In genomic region chr1:101250219-101250618, GRCh38 we compare ENCODE assay signal across 18 cellular contexts. TPM values are rescaled to one million over a fixed set of nuclear protein-coding genes. Genes with fewer than 3 reads are reported as not detected.
A peak's percentile ranks its signal among the peaks of the same experiment; 100 is the strongest.
DNase-seq lines count a peak whose midpoint lies in the region; ATAC-seq and TF ChIP-seq lines count a peak whose summit lies in the region.
"Had no signal": no experiment of that assay in that cellular context is flagged by ENCODE, and none has a peak within 500 bp of the region (broad histone marks: within the 10 kb centered on the region; RNA-seq: fewer than 3 reads in every experiment).

No MANE protein-coding gene starts in this region.

- no peak overlapping the region for H3K4me3 Mint-ChIP-seq in CD8-positive, alpha-beta memory T cell
- H3K4me3 Mint-ChIP-seq in naive thymus-derived CD4-positive, alpha-beta T cell: peak overlapping the region in 3 of 10 donors; percentile 13 to 19 (median 15)
- H3K4me3 Mint-ChIP-seq: CD8-positive, alpha-beta T cell had no signal

- peaks cover 50% of the 10 kb centered on the region for H3K4me1 ChIP-seq in BLaER1
- peaks cover 58% of the 10 kb centered on the region for H3K4me1 ChIP-seq in CD8-positive, alpha-beta memory T cell (ENCODE audit: insufficient read depth, low read length)
- peaks cover 8 to 41% of the 10 kb centered on the region in 2 donors for H3K4me1 ChIP-seq in naive thymus-derived CD4-positive, alpha-beta T cell (ENCODE audit: control insufficient read depth in 2 of 2, insufficient read depth in 2 of 2, low read length in 2 of 2)
- peaks cover 0 to 8% (median 0%) of the 10 kb centered on the region in 4 donors for H3K4me1 ChIP-seq in transverse colon

- in situ Hi-C loops in transverse colon (cut with MboI; ENCODE audit: low pct_ligation_motif_present in 1 of 4, low pct_unique_long_range_greater_than_20kb in 1 of 4, low sequenced_read_pairs in 3 of 4): no loop called here

- H3K9me3 ChIP-seq in BLaER1 (no peaks in the 10 kb centered on the region), SU-DHL-6 (ENCODE audit: insufficient read depth, low read length) (no peaks in the 10 kb centered on the region), transverse colon (no peaks in the 10 kb centered on the region)
- H3K9me3 ChIP-seq in CD8-positive, alpha-beta memory T cell (ENCODE audit: low read length): no peaks in the 10 kb centered on the region
- H3K9me3 ChIP-seq in naive thymus-derived CD4-positive, alpha-beta T cell (ENCODE audit: control insufficient read depth in 2 of 3, low read length in 3 of 3): no peaks in the 10 kb centered on the region

- intact Hi-C loops in naive thymus-derived CD4-positive, alpha-beta T cell (cut with micrococcal nuclease): loop anchor here in 1 of 2 donors (2.0 kb wide), 1 partner anchor 15 kb away; no protein-coding TSS in a partner anchor
- intact Hi-C loops in transverse colon (cut with DNase I; ENCODE audit: low total_unique reads): no loop called here

- H3K27me3 ChIP-seq in BLaER1: no peaks in the 10 kb centered on the region
- H3K27me3 ChIP-seq in CD8-positive, alpha-beta memory T cell (ENCODE audit: insufficient read depth, low read length, poor library complexity, severe bottlenecking): no peaks in the 10 kb centered on the region
- no peaks in the 10 kb centered on the region for H3K27me3 ChIP-seq in SU-DHL-6 (ENCODE audit: low read length)
- H3K27me3 ChIP-seq in naive thymus-derived CD4-positive, alpha-beta T cell (ENCODE audit: control insufficient read depth in 2 of 2, insufficient read depth in 2 of 2, low read length in 2 of 2): no peaks in the 10 kb centered on the region
- H3K27me3 ChIP-seq in transverse colon: peaks cover 14% of the 10 kb centered on the region

- H2AFZ ChIP-seq in SU-DHL-6 (ENCODE audit: low read depth, low read length, severe bottlenecking): no peak overlapping the region

- 74 to 87% methylated on average over 3 of the region's 3 CpGs for WGBS in transverse colon (ENCODE audit: low coverage in 1 of 2), 2 donors

- no peaks in the 10 kb centered on the region for H3K9me2 ChIP-seq in SU-DHL-6 (replicated peaks; ENCODE audit: insufficient read depth, low read length)

- H3K4me2 ChIP-seq in BLaER1 (peak overlapping the region; percentile 38), SU-DHL-6 (ENCODE audit: low read depth, low read length, poor library complexity, severe bottlenecking) (peak overlapping the region; percentile 50)
- H3K4me2 ChIP-seq: KMS-11 had no signal

- H3K27ac Mint-ChIP-seq in CD8-positive, alpha-beta memory T cell: peak overlapping the region in 5 of 8 donors; percentile 9 to 81 (median 47)
- peak overlapping the region in 6 of 9 donors; percentile 32 to 62 (median 52) for H3K27ac Mint-ChIP-seq in naive thymus-derived CD4-positive, alpha-beta T cell
- H3K27ac Mint-ChIP-seq: CD8-positive, alpha-beta T cell had no signal

- peaks cover 49 to 63% (median 61%) of the 10 kb centered on the region in 3 donors for H3K4me1 Mint-ChIP-seq in CD8-positive, alpha-beta memory T cell
- peaks cover 19 to 78% (median 67%) of the 10 kb centered on the region in 7 donors for H3K4me1 Mint-ChIP-seq in naive thymus-derived CD4-positive, alpha-beta T cell

- H3K9ac ChIP-seq in BLaER1 (no peak overlapping the region), SU-DHL-6 (ENCODE audit: low read length) (no peak overlapping the region)
- H3K9ac ChIP-seq: KMS-11 had no signal

- ATAC-seq in naive thymus-derived CD4-positive, alpha-beta T cell: no peak
- ATAC-seq: CD8-positive, alpha-beta T cell; HepG2 had no signal

- POLR2A ChIA-PET in CD8-positive, alpha-beta memory T cell (lab: Charles Lee): no interaction called here
- POLR2A ChIA-PET in naive thymus-derived CD4-positive, alpha-beta T cell (lab: Charles Lee): interaction anchor here (0.6 to 23.6 kb wide), 6 partner anchors 10 to 296 kb away, joined by 3 to 633 read pairs (median 19); partner anchors contain the start of gene S1PR1

- H3K27ac ChIP-seq in BLaER1 (no peak overlapping the region), SU-DHL-6 (ENCODE audit: low read depth, low read length) (peak overlapping the region; percentile 29), transverse colon (no peak overlapping the region)
- H3K27ac ChIP-seq in CD8-positive, alpha-beta memory T cell (ENCODE audit: low read depth, low read length): no peak overlapping the region
- no peak overlapping the region for H3K27ac ChIP-seq in naive thymus-derived CD4-positive, alpha-beta T cell (ENCODE audit: low read depth, low read length)
- H3K27ac ChIP-seq: KMS-11 had no signal

- H3K27me3 Mint-ChIP-seq in CD8-positive, alpha-beta memory T cell: no peaks in the 10 kb centered on the region
- no peaks in the 10 kb centered on the region for H3K27me3 Mint-ChIP-seq in naive thymus-derived CD4-positive, alpha-beta T cell

- peaks cover 0 to 2% (median 0%) of the 10 kb centered on the region in 3 donors for H3K36me3 Mint-ChIP-seq in CD8-positive, alpha-beta memory T cell
- peaks cover 0 to 2% (median 0%) of the 10 kb centered on the region in 5 donors for H3K36me3 Mint-ChIP-seq in naive thymus-derived CD4-positive, alpha-beta T cell

- no peak for TF ChIP-seq EP300 in transverse colon (IDR thresholded peaks at IDR 0.05; ENCODE audit: low read depth)

- H3F3A ChIP-seq in SU-DHL-6 (ENCODE audit: insufficient read depth): peaks cover 30% of the 10 kb centered on the region

- no peak for DNase-seq in CD8-positive, alpha-beta memory T cell
- DNase-seq in naive thymus-derived CD4-positive, alpha-beta T cell: no peak
- DNase-seq in transverse colon (no peak), GM20000 (ENCODE audit: low spot score) (no peak)
- DNase-seq in effector CD8-positive, alpha-beta T cell (lab: John Stamatoyannopoulos, UW): no peak
- DNase-seq: ACHN; CD8-positive, alpha-beta T cell; DND-41; GDM1; NCI-H1092 treated with DMSO at 0.1 percent for 48 hours; NCI-H1694; NCI-H526; RPMI8226; SIG-M5 had no signal

- no peak overlapping the region for H3K4me3 ChIP-seq in BLaER1
- H3K4me3 ChIP-seq in CD8-positive, alpha-beta memory T cell (ENCODE audit: low read length): no peak overlapping the region
- no peak overlapping the region for H3K4me3 ChIP-seq in SU-DHL-6 (ENCODE audit: insufficient read depth, low read length, poor library complexity, severe bottlenecking)
- no peak overlapping the region for H3K4me3 ChIP-seq in naive thymus-derived CD4-positive, alpha-beta T cell (ENCODE audit: low read length)
- H3K4me3 ChIP-seq in transverse colon: no peak overlapping the region

- TF ChIP-seq POLR2A in transverse colon (IDR thresholded peaks at IDR 0.05): no peak

- H3K9me3 Mint-ChIP-seq in CD8-positive, alpha-beta memory T cell: no peaks in the 10 kb centered on the region
- H3K9me3 Mint-ChIP-seq in naive thymus-derived CD4-positive, alpha-beta T cell: peaks cover 0 to 2% (median 0%) of the 10 kb centered on the region in 11 donors
- H3K9me3 Mint-ChIP-seq: CD8-positive, alpha-beta T cell had no signal

- CTCF ChIA-PET in CD8-positive, alpha-beta memory T cell (lab: Charles Lee): interaction anchor here (1.1 to 3.9 kb wide), 2 partner anchors 10 to 44 kb away, joined by 3 to 43 read pairs; no protein-coding TSS in a partner anchor
- CTCF ChIA-PET in naive thymus-derived CD4-positive, alpha-beta T cell (lab: Charles Lee): interaction anchor here (1.3 to 4.1 kb wide), 3 partner anchors 11 to 36 kb away, joined by 4 to 42 read pairs (median 14); no protein-coding TSS in a partner anchor

- no peaks in the 10 kb centered on the region for H3K36me3 ChIP-seq in BLaER1
- H3K36me3 ChIP-seq in CD8-positive, alpha-beta memory T cell (ENCODE audit: insufficient read depth, low read length): no peaks in the 10 kb centered on the region
- no peaks in the 10 kb centered on the region for H3K36me3 ChIP-seq in SU-DHL-6 (ENCODE audit: low read length)
- no peaks in the 10 kb centered on the region for H3K36me3 ChIP-seq in naive thymus-derived CD4-positive, alpha-beta T cell (ENCODE audit: control insufficient read depth in 2 of 3, insufficient read depth in 3 of 3, low read length in 3 of 3)
- H3K36me3 ChIP-seq in transverse colon: no peaks in the 10 kb centered on the region

- H3K79me2 ChIP-seq in SU-DHL-6 (ENCODE audit: insufficient read depth, low read length): no peaks in the 10 kb centered on the region

- H4K20me1 ChIP-seq in BLaER1 (no peaks in the 10 kb centered on the region), SU-DHL-6 (ENCODE audit: low read depth, low read length) (no peaks in the 10 kb centered on the region)

- TF ChIP-seq CTCF in SU-DHL-6 (IDR thresholded peaks at IDR 0.05; ENCODE audit: insufficient read depth, low read length, poor library complexity, severe bottlenecking) (no peak), transverse colon (IDR thresholded peaks at IDR 0.05) (no peak), GM20000 (IDR thresholded peaks at IDR 0.05; ENCODE audit: extremely low read depth, missing control alignments) (no peak)

RNA-seq across cellular contexts. Expression of gene S1PR1, which starts 13.4 kb away (rescaled TPM):
- total RNA-seq in CD8-positive, alpha-beta memory T cell: 100 to 1,000 TPM; 118 to 123 TPM
- polyA plus RNA-seq in CD8-positive, alpha-beta memory T cell: 203 TPM
- 100 to 1,000 TPM; 116 to 305 (median 283) TPM for total RNA-seq in naive thymus-derived CD4-positive, alpha-beta T cell
- polyA plus RNA-seq in naive thymus-derived CD4-positive, alpha-beta T cell: 100 to 1,000 TPM; 209 to 247 TPM
- 10 to 100 TPM in 2 of 4 donors, 1 to 10 TPM in 2; 5.6 to 58.1 (median 10.4) TPM for total RNA-seq in transverse colon
- total RNA-seq: HepG2 had no signal
- polyA plus RNA-seq: HepG2 had no signal
